Comparison of ENCODE assay signal across 8 cellular contexts in the genomic region with DNA sequence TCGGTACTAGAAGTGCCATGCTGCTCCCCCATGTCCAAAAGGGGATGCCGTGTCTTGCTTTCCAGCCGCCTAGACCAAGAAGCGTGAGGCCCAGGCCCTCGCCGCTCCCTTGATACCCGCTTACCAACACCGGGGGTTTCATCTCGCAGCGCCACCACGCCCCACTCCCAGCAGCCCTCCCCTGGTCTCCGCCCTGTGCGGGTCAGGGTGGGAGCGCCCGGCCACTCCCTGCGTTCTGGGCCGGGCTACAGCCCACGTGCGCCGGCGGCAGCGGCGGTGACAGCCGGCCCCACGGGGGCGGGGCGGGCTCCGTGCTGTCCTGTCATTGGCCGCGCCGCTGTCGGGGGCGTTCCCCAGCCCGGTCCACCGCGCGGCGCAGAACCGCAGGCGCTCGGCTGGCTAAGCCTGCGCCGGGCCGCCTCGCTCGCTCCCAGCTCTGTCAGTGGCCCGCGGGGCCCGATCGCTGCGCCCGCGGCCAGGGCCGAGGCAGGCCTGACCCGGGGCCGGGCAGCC. TPM values are rescaled to one million over a fixed set of nuclear protein-coding genes. Genes with fewer than 3 reads are reported as not detected.
DNase-seq lines count a peak whose midpoint lies in the region; ATAC-seq and TF ChIP-seq lines count a peak whose summit lies in the region.

A gene with protein sequence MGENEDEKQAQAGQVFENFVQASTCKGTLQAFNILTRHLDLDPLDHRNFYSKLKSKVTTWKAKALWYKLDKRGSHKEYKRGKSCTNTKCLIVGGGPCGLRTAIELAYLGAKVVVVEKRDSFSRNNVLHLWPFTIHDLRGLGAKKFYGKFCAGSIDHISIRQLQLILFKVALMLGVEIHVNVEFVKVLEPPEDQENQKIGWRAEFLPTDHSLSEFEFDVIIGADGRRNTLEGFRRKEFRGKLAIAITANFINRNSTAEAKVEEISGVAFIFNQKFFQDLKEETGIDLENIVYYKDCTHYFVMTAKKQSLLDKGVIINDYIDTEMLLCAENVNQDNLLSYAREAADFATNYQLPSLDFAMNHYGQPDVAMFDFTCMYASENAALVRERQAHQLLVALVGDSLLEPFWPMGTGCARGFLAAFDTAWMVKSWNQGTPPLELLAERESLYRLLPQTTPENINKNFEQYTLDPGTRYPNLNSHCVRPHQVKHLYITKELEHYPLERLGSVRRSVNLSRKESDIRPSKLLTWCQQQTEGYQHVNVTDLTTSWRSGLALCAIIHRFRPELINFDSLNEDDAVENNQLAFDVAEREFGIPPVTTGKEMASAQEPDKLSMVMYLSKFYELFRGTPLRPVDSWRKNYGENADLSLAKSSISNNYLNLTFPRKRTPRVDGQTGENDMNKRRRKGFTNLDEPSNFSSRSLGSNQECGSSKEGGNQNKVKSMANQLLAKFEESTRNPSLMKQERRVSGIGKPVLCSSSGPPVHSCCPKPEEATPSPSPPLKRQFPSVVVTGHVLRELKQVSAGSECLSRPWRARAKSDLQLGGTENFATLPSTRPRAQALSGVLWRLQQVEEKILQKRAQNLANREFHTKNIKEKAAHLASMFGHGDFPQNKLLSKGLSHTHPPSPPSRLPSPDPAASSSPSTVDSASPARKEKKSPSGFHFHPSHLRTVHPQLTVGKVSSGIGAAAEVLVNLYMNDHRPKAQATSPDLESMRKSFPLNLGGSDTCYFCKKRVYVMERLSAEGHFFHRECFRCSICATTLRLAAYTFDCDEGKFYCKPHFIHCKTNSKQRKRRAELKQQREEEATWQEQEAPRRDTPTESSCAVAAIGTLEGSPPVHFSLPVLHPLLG (plus strand): TSS at position 390 of the 513 bp plus-strand sequence. CDS start 51,566 bp downstream, outside the sequence.

- DNase-seq in BE2C (peak; percentile 86), NCI-H69 (lab: John Stamatoyannopoulos, UW) (peak; percentile 98), dermis microvascular lymphatic vessel endothelial cell (ENCODE audit: low read depth in 2 of 2) (peak; percentile 59 to 94), right lobe of liver (peak; percentile 92 to 94 (median 93))
- DNase-seq in activated CD4-positive, alpha-beta memory T cell treated with anti-CD3 and anti-CD28 coated beads for 36 hours: peak; percentile 91
- peak; percentile 85 for DNase-seq in stimulated activated CD4-positive, alpha-beta T cell treated with anti-CD3 and anti-CD28 coated beads, Interleukin-4, amount 100 ng/mL, for 24 hours

- H3K27me3 Mint-ChIP-seq in activated CD4-positive, alpha-beta memory T cell treated with anti-CD3 and anti-CD28 coated beads for 36 hours: no peaks in the 10 kb centered on the region

- H3K4me1 ChIP-seq in BE2C: no peaks in the 10 kb centered on the region
- H3K4me1 ChIP-seq in right lobe of liver: peaks cover 0 to 10% (median 4%) of the 10 kb centered on the region in 4 donors

- peak within 1 kb of the TSS; percentile 75 to 86 (median 82) for H3K27ac ChIP-seq in right lobe of liver

- H3K4me3 Mint-ChIP-seq in activated CD4-positive, alpha-beta memory T cell treated with anti-CD3 and anti-CD28 coated beads for 36 hours: peak within 1 kb of the TSS; percentile 82

- intact Hi-C loops in activated CD4-positive, alpha-beta memory T cell treated with anti-CD3 and anti-CD28 coated beads for 36 hours (cut with micrococcal nuclease): loop anchor here (1.0 to 5.0 kb wide), 3 partner anchors 80 to 268 kb away; a partner anchor contains a TSS
- intact Hi-C loops in right lobe of liver (cut with DNase I): no loop called here

- WGBS in right lobe of liver (ENCODE audit: insufficient coverage, low coverage, low lambda C conversion rate, missing lambda C conversion rate): 17% methylated on average over 3 of the region's 56 CpGs

- H3K27me3 ChIP-seq in BE2C (no peaks in the 10 kb centered on the region), right lobe of liver (no peaks in the 10 kb centered on the region)

- peak within 1 kb of the TSS; percentile 91 for H3K27ac Mint-ChIP-seq in activated CD4-positive, alpha-beta memory T cell treated with anti-CD3 and anti-CD28 coated beads for 36 hours

- H3K36me3 ChIP-seq in BE2C: no peaks in the 10 kb centered on the region
- no peaks in the 10 kb centered on the region for H3K36me3 ChIP-seq in right lobe of liver

- H3K4me1 Mint-ChIP-seq in activated CD4-positive, alpha-beta memory T cell treated with anti-CD3 and anti-CD28 coated beads for 36 hours (ENCODE audit: low read depth): peaks cover 40% of the 10 kb centered on the region

- ATAC-seq in GM19351 (IDR thresholded peaks at IDR 0.05; ENCODE audit: unreplicated experiment) (peak; percentile 98), HG03469 (IDR thresholded peaks at IDR 0.05; ENCODE audit: unreplicated experiment) (peak; percentile 95), right lobe of liver (peak; percentile 90 to 96 (median 94))

- POLR2A ChIA-PET in activated CD4-positive, alpha-beta memory T cell treated with anti-CD3 and anti-CD28 coated beads for 36 hours (lab: Charles Lee): interaction anchor here (1.1 to 1.6 kb wide), 10 partner anchors 10 to 125 kb away, joined by 3 to 8 read pairs (median 4); no protein-coding TSS in a partner anchor

- TF ChIP-seq POLR2A in right lobe of liver (IDR thresholded peaks at IDR 0.05): peak; percentile 79

- H3K4me3 ChIP-seq in BE2C (ENCODE audit: low read depth, low read length) (peak within 1 kb of the TSS; percentile 50), right lobe of liver (peak within 1 kb of the TSS; percentile 88 to 93 (median 89))

- H3K9me3 Mint-ChIP-seq in activated CD4-positive, alpha-beta memory T cell treated with anti-CD3 and anti-CD28 coated beads for 36 hours: no peaks in the 10 kb centered on the region

- no peaks in the 10 kb centered on the region for H3K36me3 Mint-ChIP-seq in activated CD4-positive, alpha-beta memory T cell treated with anti-CD3 and anti-CD28 coated beads for 36 hours

- CTCF ChIA-PET in activated CD4-positive, alpha-beta memory T cell treated with anti-CD3 and anti-CD28 coated beads for 36 hours (lab: Charles Lee): interaction anchor here (0.7 to 2.0 kb wide), 6 partner anchors 10 to 177 kb away, joined by 3 to 5 read pairs (median 4); no protein-coding TSS in a partner anchor

- TF ChIP-seq CTCF in BE2C (IDR thresholded peaks at IDR 0.05; ENCODE audit: low read depth, low read length): no peak
- TF ChIP-seq CTCF in right lobe of liver (IDR thresholded peaks at IDR 0.05): peak in 2 of 4 donors; percentile 7 to 21

- H3K9me3 ChIP-seq in BE2C (no peaks in the 10 kb centered on the region), right lobe of liver (no peaks in the 10 kb centered on the region)

RNA-seq across cellular contexts. Expression of the gene that starts here (rescaled TPM):
- 5.7 TPM for polyA plus RNA-seq in BE2C (2012; ENCODE audit: insufficient read depth, insufficient read length, low read depth)
- 100 to 1,000 TPM; 213 to 220 TPM for total RNA-seq in activated CD4-positive, alpha-beta memory T cell treated with anti-CD3 and anti-CD28 coated beads for 36 hours
- 79.6 and 210 TPM in 2 replicates for total RNA-seq in dermis microvascular lymphatic vessel endothelial cell
- total RNA-seq in right lobe of liver: 10 to 100 TPM; 17.0 to 50.7 (median 35.9) TPM

Comparison
In these comparisons a context has a peak if more than half of its experiments do, and no peak if none do; other contexts are left out.
1. Peak in every context shown above with its lines: DNase-seq, ATAC-seq, H3K4me3 ChIP-seq and H3K27ac ChIP-seq.